ENCODE assay signal across 1 cellular context in the genomic region with DNA sequence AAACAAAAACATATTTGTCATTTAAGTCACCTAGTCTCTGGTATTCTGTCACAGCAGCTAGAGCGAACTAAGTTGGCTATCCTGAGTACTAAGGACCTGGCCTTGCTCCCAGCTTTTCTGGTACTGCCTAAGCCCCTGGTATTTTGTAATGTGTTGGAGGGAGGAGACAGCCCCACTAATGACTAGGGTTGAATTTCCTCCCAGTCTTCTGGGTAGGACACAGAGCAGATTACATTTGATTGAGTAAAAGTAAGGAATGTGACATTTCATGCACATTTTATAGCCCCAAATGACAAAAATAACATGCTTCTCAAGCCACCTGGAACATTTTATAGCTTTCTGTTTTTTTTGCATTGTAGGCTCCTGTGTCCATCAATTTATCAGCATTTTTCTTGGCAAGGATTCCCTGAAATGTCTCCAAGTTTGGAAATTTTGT.
TF ChIP-seq lines count a peak whose summit lies in the region.

No MANE protein-coding gene starts in this region.

TF ChIP-seq in H1, 55 proteins besides CTCF, POLR2A, EP300 and RAD21:
- TF ChIP-seq EGR1 (IDR thresholded peaks at IDR 0.05; ENCODE audit: borderline replicate concordance, low read depth, low read length) (no peak), ASH2L (IDR thresholded peaks at IDR 0.05; ENCODE audit: low read length) (no peak), BACH1 (IDR thresholded peaks at IDR 0.05; ENCODE audit: low read length) (no peak)
